ENCODE assay signal across 25 cellular contexts in genomic region chr3:38130631-38131065, GRCh38. TPM values are rescaled to one million over a fixed set of nuclear protein-coding genes. Genes with fewer than 3 reads are reported as not detected.
DNase-seq lines count a peak whose midpoint lies in the region; ATAC-seq and TF ChIP-seq lines count a peak whose summit lies in the region.
"Had no signal": no experiment of that assay in that cellular context is flagged by ENCODE, and none has a peak within 500 bp of the region (broad histone marks: within the 10 kb centered on the region; RNA-seq: fewer than 3 reads in every experiment).

No MANE protein-coding gene starts in this region.

- peak overlapping the region in 6 of 7 donors; percentile 23 to 84 (median 50) for H3K27ac Mint-ChIP-seq in CD4-positive, alpha-beta memory T cell
- H3K27ac Mint-ChIP-seq: activated T-helper 2 cell treated with anti-CD3 and anti-CD28 coated beads, Interferon-gamma antibody, Interleukin-2, Interleukin-4, amounts not matched to agents 10 μg/mL and 5 μg/mL and 100 μg/mL, durations not matched to agents 14 hours and 24 hours and 36 hours; memory B cell had no signal

- no peak overlapping the region for H3K4me3 ChIP-seq in BLaER1
- no peak overlapping the region for H3K4me3 ChIP-seq in CD4-positive, alpha-beta memory T cell (ENCODE audit: low read length in 2 of 2)
- no peak overlapping the region for H3K4me3 ChIP-seq in heart left ventricle
- H3K4me3 ChIP-seq: tibial nerve had no signal

- POLR2A ChIA-PET in CD4-positive, alpha-beta memory T cell (lab: Charles Lee; ENCODE audit: partially characterized antibody): interaction anchor here (1.0 kb wide), 1 partner anchor 156 kb away, joined by 3 read pairs; no protein-coding TSS in a partner anchor

- no peaks in the 10 kb centered on the region for H3K9me3 ChIP-seq in BLaER1
- H3K9me3 ChIP-seq in CD4-positive, alpha-beta memory T cell (ENCODE audit: control insufficient read depth in 1 of 2, low read length in 2 of 2): no peaks in the 10 kb centered on the region
- no peaks in the 10 kb centered on the region for H3K9me3 ChIP-seq in heart left ventricle
- H3K9me3 ChIP-seq: tibial nerve had no signal

- intact Hi-C loops in CD4-positive, alpha-beta memory T cell (cut with micrococcal nuclease): loop anchor here (5.0 to 10.0 kb wide), 3 partner anchors 324 to 1274 kb away; partner anchors contain the start of genes ACVR2B and RPSA
- intact Hi-C loops in heart left ventricle (cut with DNase I): loop anchor here in 5 of 10 donors (5.0 to 10.0 kb wide), 5 partner anchors 52 to 344 kb away; partner anchors contain the start of genes XYLB (in 2 of the 5) and ACVR2B (in 1 of the 5)

- peaks cover 100% of the 10 kb centered on the region for H4K20me1 ChIP-seq in BLaER1

- ATAC-seq in heart left ventricle: peak; percentile 22 to 64 (median 50)
- ATAC-seq: activated CD4-positive, CD25-positive, alpha-beta regulatory T cell treated with anti-CD3 and anti-CD28 coated beads, Interleukin-2, amount 50 U/mL, for 24 hours; SK-N-SH treated with all-trans-retinoic acid at 6 μM for 48 hours had no signal

- DNase-seq in CD4-positive, alpha-beta memory T cell: no peak
- DNase-seq in heart left ventricle (peak in 3 of 5 donors; percentile 41 to 50 (median 47)), myocyte (ENCODE audit: low read depth) (peak; percentile 22), globus pallidus (ENCODE audit: low spot score) (no peak), NCI-H345 treated with DMSO at 0.1 percent for 48 hours (lab: John Stamatoyannopoulos, UW; ENCODE audit: unreplicated experiment) (no peak)
- DNase-seq in activated CD4-positive, alpha-beta T cell treated with anti-CD3 and anti-CD28 coated beads, Interleukin-2, amount 50 U/mL, for 4 hours: no peak
- no peak for DNase-seq in stimulated activated naive CD4-positive, alpha-beta T cell (lab: John Stamatoyannopoulos, UW)
- DNase-seq: amniotic stem cell; dermis blood vessel endothelial cell; H9; hypothalamus; Kasumi-1; natural killer cell; NCI-H1092 treated with DMSO at 0.1 percent for 48 hours; NCI-H2081 treated with DMSO at 0.1 percent for 48 hours; NCI-H446 treated with DMSO at 0.1 percent for 48 hours; stimulated activated naive CD4-positive, alpha-beta T cell treated with Interleukin-2 at 50 U/mL for 16 hours had no signal

- H3K27ac ChIP-seq in BLaER1 (no peak overlapping the region), heart left ventricle (peak overlapping the region in 7 of 12 donors; percentile 25 to 64 (median 42))
- no peak overlapping the region for H3K27ac ChIP-seq in CD4-positive, alpha-beta memory T cell (ENCODE audit: low read depth, low read length)
- H3K27ac ChIP-seq: parathyroid adenoma, tibial nerve had no signal

- WGBS in heart left ventricle, 4 donors: 39 to 60% (median 51%) methylated on average over 2 to 3 of the region's 3 CpGs

- no peak overlapping the region for H3K9ac ChIP-seq in BLaER1
- H3K9ac ChIP-seq: parathyroid adenoma had no signal

- TF ChIP-seq CTCF in heart left ventricle (IDR thresholded peaks at IDR 0.05): no peak

- H3K4me3 Mint-ChIP-seq in CD4-positive, alpha-beta memory T cell: no peak overlapping the region
- H3K4me3 Mint-ChIP-seq: H9, memory B cell, natural killer cell had no signal

- H3K27me3 Mint-ChIP-seq in CD4-positive, alpha-beta memory T cell: no peaks in the 10 kb centered on the region
- H3K27me3 Mint-ChIP-seq: memory B cell had no signal

- H3K4me2 ChIP-seq in BLaER1: peak overlapping the region; percentile 45

- H3K4me1 Mint-ChIP-seq in CD4-positive, alpha-beta memory T cell: peaks cover 21 to 47% (median 28%) of the 10 kb centered on the region in 4 donors

- H3K27me3 ChIP-seq in BLaER1 (no peaks in the 10 kb centered on the region), heart left ventricle (no peaks in the 10 kb centered on the region)
- H3K27me3 ChIP-seq in CD4-positive, alpha-beta memory T cell (ENCODE audit: insufficient read depth, low read length): no peaks in the 10 kb centered on the region
- H3K27me3 ChIP-seq: tibial nerve had no signal

- H3K36me3 ChIP-seq in BLaER1 (peaks cover 95% of the 10 kb centered on the region), heart left ventricle (peaks cover 3 to 98% (median 94%) of the 10 kb centered on the region in 9 donors)
- H3K36me3 ChIP-seq in CD4-positive, alpha-beta memory T cell (ENCODE audit: insufficient read depth, low read length): peaks cover 72% of the 10 kb centered on the region

- no peaks in the 10 kb centered on the region for H3K9me3 Mint-ChIP-seq in CD4-positive, alpha-beta memory T cell
- H3K9me3 Mint-ChIP-seq: activated T-helper 2 cell treated with anti-CD3 and anti-CD28 coated beads, Interferon-gamma antibody, Interleukin-2, Interleukin-4, amounts not matched to agents 10 μg/mL and 5 μg/mL and 100 μg/mL, durations not matched to agents 14 hours and 24 hours and 36 hours; H9; memory B cell; natural killer cell had no signal

- TF ChIP-seq POLR2A in heart left ventricle (IDR thresholded peaks at IDR 0.05): no peak

- H3K4me1 ChIP-seq in BLaER1 (peaks cover 35% of the 10 kb centered on the region), heart left ventricle (peaks cover 0 to 56% (median 37%) of the 10 kb centered on the region in 12 donors)
- H3K4me1 ChIP-seq in CD4-positive, alpha-beta memory T cell (ENCODE audit: insufficient read depth, low read length): peaks cover 39% of the 10 kb centered on the region

- CTCF ChIA-PET in CD4-positive, alpha-beta memory T cell (lab: Charles Lee; ENCODE audit: partially characterized antibody): interaction anchor here (1.0 to 3.7 kb wide), 5 partner anchors 11 to 215 kb away, joined by 3 to 12 read pairs (median 8); partner anchors contain the start of genes OXSR1 and XYLB

- peaks cover 35 to 82% of the 10 kb centered on the region in 2 donors for H3K36me3 Mint-ChIP-seq in CD4-positive, alpha-beta memory T cell
- H3K36me3 Mint-ChIP-seq: natural killer cell had no signal

RNA-seq across cellular contexts. Expression of gene ACAA1, which starts 6.3 kb away (rescaled TPM):
- 10 to 100 TPM; 78.7 to 82.8 TPM for total RNA-seq in CD4-positive, alpha-beta memory T cell
- 10 to 100 TPM; 52.4 to 76.3 TPM for polyA plus RNA-seq in CD4-positive, alpha-beta memory T cell
- total RNA-seq in heart left ventricle: 100 to 1,000 TPM in 7 of 9 donors, 10 to 100 TPM in 2; 84.4 to 139 (median 105) TPM
- polyA plus RNA-seq in heart left ventricle: 100 to 1,000 TPM in 1 of 2 donors, 10 to 100 TPM in 1; 62.7 to 136 TPM
- total RNA-seq in myocyte: 15.8 and 18.6 TPM in 2 replicates
- 53.7 TPM for polyA plus RNA-seq in myocyte (2012)

RNA-seq across cellular contexts. Expression of gene MYD88, which starts 7.8 kb away (rescaled TPM):
- total RNA-seq in CD4-positive, alpha-beta memory T cell: 10 to 100 TPM; 50.5 to 57.4 TPM
- 100 to 1,000 TPM; 104 to 129 TPM for polyA plus RNA-seq in CD4-positive, alpha-beta memory T cell
- total RNA-seq in heart left ventricle: 10 to 100 TPM in 3 of 9 donors, 1 to 10 TPM in 6; 5.4 to 47.2 (median 8.2) TPM
- 10 to 100 TPM in 1 of 2 donors, 1 to 10 TPM in 1; 3.7 to 11.7 TPM for polyA plus RNA-seq in heart left ventricle
- 2.3 and 3.8 TPM in 2 replicates for total RNA-seq in myocyte
- polyA plus RNA-seq in myocyte (2012): 14.2 TPM
- total RNA-seq: HT1080 had no signal

RNA-seq across cellular contexts. Expression of gene OXSR1, which starts 34.7 kb away (rescaled TPM):
- 10 to 100 TPM; 39.6 to 43.9 TPM for total RNA-seq in CD4-positive, alpha-beta memory T cell
- polyA plus RNA-seq in CD4-positive, alpha-beta memory T cell: 10 to 100 TPM; 13.3 to 18.0 TPM
- total RNA-seq in heart left ventricle: 10 to 100 TPM; 21.4 to 38.3 (median 31.7) TPM
- polyA plus RNA-seq in heart left ventricle: 10 to 100 TPM; 10.4 to 32.6 TPM
- 49.8 and 57.5 TPM in 2 replicates for total RNA-seq in myocyte
- polyA plus RNA-seq in myocyte (2012): 36.7 TPM

Comparison
In these comparisons a context has a peak if more than half of its experiments do, and no peak if none do; other contexts are left out.
1. H3K27ac ChIP-seq: peak in heart left ventricle (7 of 12); none in BLaER1 (single experiment) and CD4-positive, alpha-beta memory T cell (single experiment).
2. DNase-seq: peak in heart left ventricle (3 of 5) and myocyte (single experiment); none in CD4-positive, alpha-beta memory T cell (0 of 5), globus pallidus (single experiment), activated CD4-positive, alpha-beta T cell treated with anti-CD3 and anti-CD28 coated beads, Interleukin-2, amount 50 U/mL, for 4 hours (0 of 2), stimulated activated naive CD4-positive, alpha-beta T cell (0 of 6) and NCI-H345 treated with DMSO at 0.1 percent for 48 hours (single experiment).